In genomic region chr3:168395551-168395950, GRCh38 we compare ENCODE assay signal across 26 cellular contexts.
"Had no signal": no experiment of that assay in that cellular context is flagged by ENCODE, and none has a peak within 500 bp of the region (broad histone marks: within the 10 kb centered on the region; RNA-seq: fewer than 3 reads in every experiment).

No MANE protein-coding gene starts in this region.

- H3K27ac ChIP-seq: esophagus squamous epithelium, lower lobe of right lung, ovary, psoas muscle, sigmoid colon, testis, tibial artery, upper lobe of right lung, uterus had no signal

- H3K27me3 ChIP-seq: esophagus squamous epithelium, ovary, sigmoid colon, testis, tibial artery, upper lobe of right lung, uterus had no signal

- H3K4me1 ChIP-seq: esophagus squamous epithelium, lower lobe of right lung, psoas muscle, sigmoid colon, testis, tibial artery, upper lobe of right lung, uterus had no signal

- H3K27me3 Mint-ChIP-seq: effector memory CD8-positive, alpha-beta T cell; naive thymus-derived CD8-positive, alpha-beta T cell; stimulated activated memory B cell treated with anti-CD40 and anti-IgM and Interleukin-4, amounts not matched to agents 10 μg/mL and 1 μg/mL and 100 μg/mL, for 72 hours had no signal

- H3K4me3 Mint-ChIP-seq: effector memory CD8-positive, alpha-beta T cell; naive thymus-derived CD8-positive, alpha-beta T cell; nephron progenitor cell; stimulated activated memory B cell treated with anti-CD40 and anti-IgM and Interleukin-4, amounts not matched to agents 10 μg/mL and 1 μg/mL and 100 μg/mL, for 72 hours had no signal

- H3K4me3 ChIP-seq: esophagus squamous epithelium, lower lobe of right lung, ovary, psoas muscle, sigmoid colon, testis, tibial artery, upper lobe of right lung, uterus had no signal

- H3K27ac Mint-ChIP-seq: effector memory CD8-positive, alpha-beta T cell; naive thymus-derived CD8-positive, alpha-beta T cell; nephron progenitor cell; stimulated activated memory B cell treated with anti-CD40 and anti-IgM and Interleukin-4, amounts not matched to agents 10 μg/mL and 1 μg/mL and 100 μg/mL, for 72 hours had no signal

- H3K4me1 Mint-ChIP-seq: naive thymus-derived CD8-positive, alpha-beta T cell; nephron progenitor cell; stimulated activated memory B cell treated with anti-CD40 and anti-IgM and Interleukin-4, amounts not matched to agents 10 μg/mL and 1 μg/mL and 100 μg/mL, for 72 hours had no signal

- DNase-seq: cortex of kidney; effector memory CD8-positive, alpha-beta T cell; erythroblast; esophagus squamous epithelium; foreskin melanocyte; left ventricle myocardium superior; lower lobe of right lung; naive thymus-derived CD8-positive, alpha-beta T cell; nephron progenitor cell; occipital lobe; ovary; posterior cingulate gyrus; psoas muscle; right cardiac atrium; sigmoid colon; stimulated activated CD4-positive, alpha-beta T cell treated with anti-CD3 and anti-CD28 coated beads, Interleukin-2, amount 100 ng/mL, for 24 hours; stimulated activated CD4-positive, alpha-beta T cell treated with anti-CD3 and anti-CD28 coated beads, Interleukin-4, amount 100 ng/mL, for 4 hours; stimulated activated naive CD8-positive, alpha-beta T cell treated with anti-CD3 and anti-CD28 coated beads, Interleukin-15, Interleukin-2, amounts not matched to agents 100 U/mL and 50 U/mL, for 24 hours; substantia nigra; testis; tibial artery; upper lobe of right lung; uterus had no signal

- ATAC-seq: effector memory CD8-positive, alpha-beta T cell; left ventricle myocardium superior; lower lobe of right lung; naive thymus-derived CD8-positive, alpha-beta T cell; psoas muscle; right cardiac atrium; stimulated activated memory B cell treated with anti-CD40 and anti-IgM and Interleukin-4, amounts not matched to agents 10 μg/mL and 1 μg/mL and 100 μg/mL, for 72 hours; stimulated activated naive CD8-positive, alpha-beta T cell treated with anti-CD3 and anti-CD28 coated beads, Interleukin-15, Interleukin-2, amounts not matched to agents 100 U/mL and 50 U/mL, for 24 hours; upper lobe of right lung had no signal

- H3K36me3 Mint-ChIP-seq: naive thymus-derived CD8-positive, alpha-beta T cell; stimulated activated memory B cell treated with anti-CD40 and anti-IgM and Interleukin-4, amounts not matched to agents 10 μg/mL and 1 μg/mL and 100 μg/mL, for 72 hours had no signal

- H3K36me3 ChIP-seq: esophagus squamous epithelium, lower lobe of right lung, ovary, sigmoid colon, tibial artery, upper lobe of right lung, uterus had no signal

- FAIRE-seq: endometrium, keratinocyte had no signal

- H3K9me3 ChIP-seq: esophagus squamous epithelium, lower lobe of right lung, ovary, psoas muscle, sigmoid colon, testis, tibial artery, upper lobe of right lung, uterus had no signal

- H3K9me3 Mint-ChIP-seq: nephron progenitor cell; stimulated activated memory B cell treated with anti-CD40 and anti-IgM and Interleukin-4, amounts not matched to agents 10 μg/mL and 1 μg/mL and 100 μg/mL, for 72 hours had no signal
